In genomic region chrX:119695535-119696050, GRCh38 we compare ENCODE assay signal across 2 cellular contexts.
TF ChIP-seq lines count a peak whose summit lies in the region.

No MANE protein-coding gene starts in this region.

TF ChIP-seq in IMR-90, 13 proteins besides CTCF, POLR2A, EP300 and RAD21:
- TF ChIP-seq ELK1 (IDR thresholded peaks at IDR 0.05; ENCODE audit: borderline replicate concordance, low read depth, low read length) (no peak), NFE2L2 (IDR thresholded peaks at IDR 0.05; ENCODE audit: low read depth, low read length) (no peak), RFX5 (IDR thresholded peaks at IDR 0.05; ENCODE audit: low read depth, low read length) (no peak), MAZ (IDR thresholded peaks at IDR 0.05; ENCODE audit: borderline replicate concordance, low read depth, low read length) (no peak), BHLHE40 (IDR thresholded peaks at IDR 0.05; ENCODE audit: low read depth, low read length) (no peak)
- TF ChIP-seq, protein P1, sequence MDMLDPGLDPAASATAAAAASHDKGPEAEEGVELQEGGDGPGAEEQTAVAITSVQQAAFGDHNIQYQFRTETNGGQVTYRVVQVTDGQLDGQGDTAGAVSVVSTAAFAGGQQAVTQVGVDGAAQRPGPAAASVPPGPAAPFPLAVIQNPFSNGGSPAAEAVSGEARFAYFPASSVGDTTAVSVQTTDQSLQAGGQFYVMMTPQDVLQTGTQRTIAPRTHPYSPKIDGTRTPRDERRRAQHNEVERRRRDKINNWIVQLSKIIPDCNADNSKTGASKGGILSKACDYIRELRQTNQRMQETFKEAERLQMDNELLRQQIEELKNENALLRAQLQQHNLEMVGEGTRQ (IDR thresholded peaks at IDR 0.05; ENCODE audit: low read depth, low read length) = no peak

TF ChIP-seq in HepG2, 621 proteins besides CTCF, POLR2A, EP300 and RAD21:
- TF ChIP-seq ZNF839 (CRISPR knock-in tag; IDR thresholded peaks at IDR 0.05; ENCODE audit: borderline replicate concordance) = no peak
- TF ChIP-seq, protein P2, sequence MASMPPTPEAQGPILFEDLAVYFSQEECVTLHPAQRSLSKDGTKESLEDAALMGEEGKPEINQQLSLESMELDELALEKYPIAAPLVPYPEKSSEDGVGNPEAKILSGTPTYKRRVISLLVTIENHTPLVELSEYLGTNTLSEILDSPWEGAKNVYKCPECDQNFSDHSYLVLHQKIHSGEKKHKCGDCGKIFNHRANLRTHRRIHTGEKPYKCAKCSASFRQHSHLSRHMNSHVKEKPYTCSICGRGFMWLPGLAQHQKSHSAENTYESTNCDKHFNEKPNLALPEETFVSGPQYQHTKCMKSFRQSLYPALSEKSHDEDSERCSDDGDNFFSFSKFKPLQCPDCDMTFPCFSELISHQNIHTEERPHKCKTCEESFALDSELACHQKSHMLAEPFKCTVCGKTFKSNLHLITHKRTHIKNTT (CRISPR knock-in tag; IDR thresholded peaks at IDR 0.05) = no peak
- TF ChIP-seq ZNF180 (CRISPR knock-in tag; IDR thresholded peaks at IDR 0.05; ENCODE audit: borderline replicate concordance, low read depth) = no peak
- TF ChIP-seq NONO (IDR thresholded peaks at IDR 0.05) = no peak
- TF ChIP-seq NONO (CRISPR knock-in tag; conservative IDR thresholded peaks at IDR 0.05) = no peak
- TF ChIP-seq, protein P3, sequence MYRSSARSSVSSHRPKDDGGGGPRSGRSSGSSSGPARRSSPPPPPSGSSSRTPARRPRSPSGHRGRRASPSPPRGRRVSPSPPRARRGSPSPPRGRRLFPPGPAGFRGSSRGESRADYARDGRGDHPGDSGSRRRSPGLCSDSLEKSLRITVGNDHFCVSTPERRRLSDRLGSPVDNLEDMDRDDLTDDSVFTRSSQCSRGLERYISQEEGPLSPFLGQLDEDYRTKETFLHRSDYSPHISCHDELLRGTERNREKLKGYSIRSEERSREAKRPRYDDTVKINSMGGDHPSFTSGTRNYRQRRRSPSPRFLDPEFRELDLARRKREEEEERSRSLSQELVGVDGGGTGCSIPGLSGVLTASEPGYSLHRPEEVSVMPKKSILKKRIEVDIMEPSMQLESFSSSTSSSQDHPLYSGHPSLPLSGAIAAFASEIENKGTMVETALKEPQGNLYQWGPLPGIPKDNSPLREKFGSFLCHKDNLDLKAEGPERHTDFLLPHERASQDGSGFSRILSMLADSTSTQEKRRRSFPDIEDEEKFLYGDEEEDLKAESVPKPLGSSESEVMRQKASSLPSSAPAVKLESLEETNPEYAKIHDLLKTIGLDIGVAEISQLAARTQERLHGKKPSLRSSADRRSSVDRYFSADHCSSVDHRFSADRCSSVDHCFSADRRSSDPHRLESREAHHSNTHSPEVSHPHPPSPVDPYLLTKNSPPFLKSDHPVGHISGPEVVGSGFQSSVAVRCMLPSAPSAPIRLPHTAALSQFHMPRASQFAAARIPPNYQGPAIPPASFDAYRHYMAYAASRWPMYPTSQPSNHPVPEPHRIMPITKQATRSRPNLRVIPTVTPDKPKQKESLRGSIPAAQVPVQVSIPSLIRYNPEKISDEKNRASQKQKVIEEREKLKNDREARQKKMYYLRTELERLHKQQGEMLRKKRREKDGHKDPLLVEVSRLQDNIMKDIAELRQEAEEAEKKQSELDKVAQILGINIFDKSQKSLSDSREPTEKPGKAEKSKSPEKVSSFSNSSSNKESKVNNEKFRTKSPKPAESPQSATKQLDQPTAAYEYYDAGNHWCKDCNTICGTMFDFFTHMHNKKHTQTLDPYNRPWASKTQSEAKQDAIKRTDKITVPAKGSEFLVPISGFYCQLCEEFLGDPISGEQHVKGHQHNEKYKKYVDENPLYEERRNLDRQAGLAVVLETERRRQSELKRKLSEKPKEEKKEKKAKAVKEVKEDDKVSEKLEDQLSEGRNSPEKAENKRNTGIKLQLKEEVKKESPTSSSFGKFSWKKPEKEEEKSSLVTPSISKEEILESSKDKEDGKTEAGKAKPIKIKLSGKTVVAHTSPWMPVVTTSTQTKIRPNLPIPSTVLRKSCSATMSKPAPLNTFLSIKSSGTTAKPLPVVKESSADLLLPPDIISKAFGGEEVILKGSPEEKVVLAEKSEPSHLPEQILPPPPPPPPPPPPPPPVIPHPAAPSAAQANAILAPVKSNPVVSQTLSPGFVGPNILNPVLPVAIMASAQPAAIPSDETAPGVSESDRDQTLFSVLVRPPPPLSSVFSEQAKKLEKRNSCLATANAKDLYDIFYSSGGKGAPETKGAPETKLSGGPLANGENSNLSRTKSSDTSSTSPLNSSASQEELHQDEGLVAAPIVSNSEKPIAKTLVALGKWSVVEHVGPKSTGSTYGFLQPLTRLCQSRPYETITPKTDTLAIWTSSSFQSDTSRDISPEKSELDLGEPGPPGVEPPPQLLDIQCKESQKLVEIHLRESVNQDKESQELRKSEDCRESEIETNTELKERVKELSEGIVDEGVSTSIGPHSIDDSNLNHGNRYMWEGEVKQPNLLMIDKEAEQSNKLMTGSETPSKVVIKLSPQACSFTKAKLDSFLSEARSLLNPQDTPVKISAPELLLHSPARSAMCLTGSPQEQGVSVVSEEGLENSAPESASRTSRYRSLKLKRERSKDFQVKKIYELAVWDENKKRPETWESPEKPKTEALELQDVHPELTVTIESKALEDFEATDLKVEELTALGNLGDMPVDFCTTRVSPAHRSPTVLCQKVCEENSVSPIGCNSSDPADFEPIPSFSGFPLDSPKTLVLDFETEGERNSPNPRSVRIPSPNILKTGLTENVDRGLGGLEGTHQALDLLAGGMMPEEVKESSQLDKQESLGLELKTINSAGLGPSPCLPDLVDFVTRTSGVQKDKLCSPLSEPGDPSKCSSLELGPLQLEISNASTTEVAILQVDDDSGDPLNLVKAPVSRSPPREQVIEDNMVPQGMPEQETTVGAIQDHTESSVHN (CRISPR knock-in tag; IDR thresholded peaks at IDR 0.05) = no peak
- no peak for TF ChIP-seq DNMT1 (CRISPR knock-in tag; IDR thresholded peaks at IDR 0.05)
- no peak for TF ChIP-seq ZNF703 (CRISPR knock-in tag; IDR thresholded peaks at IDR 0.05; ENCODE audit: borderline replicate concordance)
- TF ChIP-seq, protein P4, sequence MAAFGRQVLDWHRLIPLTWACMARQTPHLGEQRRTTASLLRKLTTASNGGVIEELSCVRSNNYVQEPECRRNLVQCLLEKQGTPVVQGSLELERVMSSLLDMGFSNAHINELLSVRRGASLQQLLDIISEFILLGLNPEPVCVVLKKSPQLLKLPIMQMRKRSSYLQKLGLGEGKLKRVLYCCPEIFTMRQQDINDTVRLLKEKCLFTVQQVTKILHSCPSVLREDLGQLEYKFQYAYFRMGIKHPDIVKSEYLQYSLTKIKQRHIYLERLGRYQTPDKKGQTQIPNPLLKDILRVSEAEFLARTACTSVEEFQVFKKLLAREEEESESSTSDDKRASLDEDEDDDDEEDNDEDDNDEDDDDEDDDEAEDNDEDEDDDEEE (CRISPR knock-in tag; IDR thresholded peaks at IDR 0.05) = no peak
- TF ChIP-seq SIX4 (CRISPR knock-in tag; IDR thresholded peaks at IDR 0.05) = no peak
- TF ChIP-seq RAD51 (IDR thresholded peaks at IDR 0.05; ENCODE audit: borderline replicate concordance) = no peak
- TF ChIP-seq KLF9 (CRISPR knock-in tag; IDR thresholded peaks at IDR 0.05; ENCODE audit: low read depth) = no peak
- TF ChIP-seq, protein P5, sequence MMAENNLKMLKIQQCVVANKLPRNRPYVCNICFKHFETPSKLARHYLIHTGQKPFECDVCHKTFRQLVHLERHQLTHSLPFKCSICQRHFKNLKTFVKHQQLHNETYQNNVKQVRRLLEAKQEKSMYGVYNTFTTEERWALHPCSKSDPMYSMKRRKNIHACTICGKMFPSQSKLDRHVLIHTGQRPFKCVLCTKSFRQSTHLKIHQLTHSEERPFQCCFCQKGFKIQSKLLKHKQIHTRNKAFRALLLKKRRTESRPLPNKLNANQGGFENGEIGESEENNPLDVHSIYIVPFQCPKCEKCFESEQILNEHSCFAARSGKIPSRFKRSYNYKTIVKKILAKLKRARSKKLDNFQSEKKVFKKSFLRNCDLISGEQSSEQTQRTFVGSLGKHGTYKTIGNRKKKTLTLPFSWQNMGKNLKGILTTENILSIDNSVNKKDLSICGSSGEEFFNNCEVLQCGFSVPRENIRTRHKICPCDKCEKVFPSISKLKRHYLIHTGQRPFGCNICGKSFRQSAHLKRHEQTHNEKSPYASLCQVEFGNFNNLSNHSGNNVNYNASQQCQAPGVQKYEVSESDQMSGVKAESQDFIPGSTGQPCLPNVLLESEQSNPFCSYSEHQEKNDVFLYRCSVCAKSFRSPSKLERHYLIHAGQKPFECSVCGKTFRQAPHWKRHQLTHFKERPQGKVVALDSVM (CRISPR knock-in tag; IDR thresholded peaks at IDR 0.05) = no peak
- no peak for TF ChIP-seq ZBTB4 (CRISPR knock-in tag; IDR thresholded peaks at IDR 0.05; ENCODE audit: borderline replicate concordance)
- TF ChIP-seq ESRRA (CRISPR knock-in tag; IDR thresholded peaks at IDR 0.05; ENCODE audit: low read depth) = no peak
